In the genomic region with DNA sequence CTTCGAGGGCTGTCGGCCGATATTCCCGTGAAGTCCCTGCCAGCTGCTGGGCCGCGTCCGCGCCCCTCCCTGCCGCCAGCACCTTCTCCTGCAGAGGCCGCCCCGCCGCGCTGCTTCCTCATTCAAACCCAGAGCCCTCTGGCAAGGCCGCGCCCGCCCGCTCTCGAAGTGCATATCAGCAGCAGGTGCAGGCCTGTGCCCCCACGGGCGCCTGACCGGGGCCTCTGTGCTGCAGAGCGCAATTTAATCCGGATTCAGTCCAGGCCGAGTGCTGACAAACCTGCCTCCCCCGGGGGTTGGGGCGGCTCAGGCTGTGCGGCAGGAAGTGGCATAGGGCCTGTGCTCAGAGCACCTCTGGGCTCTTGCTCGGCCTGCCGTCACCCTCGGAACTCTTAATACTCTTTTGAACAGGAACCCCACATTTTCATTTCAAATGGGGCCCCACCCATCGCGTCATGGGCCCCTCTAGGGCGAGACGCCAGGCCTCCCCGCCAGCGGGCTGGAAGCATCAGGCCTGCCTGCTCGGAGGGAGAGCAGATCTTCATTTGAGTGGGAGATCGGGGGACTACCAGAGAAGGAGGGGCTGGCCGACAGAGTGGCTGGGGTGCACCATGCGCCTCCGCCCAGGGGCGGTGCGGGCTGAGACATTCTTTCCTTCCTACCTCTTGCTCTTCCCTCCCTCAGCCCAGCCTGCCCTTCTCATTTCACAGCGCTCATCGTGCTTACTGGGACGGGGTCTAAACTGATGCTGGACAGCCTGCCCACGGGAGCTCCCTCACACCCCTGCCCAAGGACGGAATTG, we compare ENCODE assay signal across 8 cellular contexts.
DNase-seq lines count a peak whose midpoint lies in the region; ATAC-seq and TF ChIP-seq lines count a peak whose summit lies in the region.

No MANE protein-coding gene starts in this region.

- peak; percentile 95 for ATAC-seq in GM21423 (IDR thresholded peaks at IDR 0.05; ENCODE audit: unreplicated experiment)

- H3K9ac ChIP-seq in neural progenitor cell, result no peak overlapping the region

- H3K27me3 ChIP-seq in neural progenitor cell, result no peaks in the 10 kb centered on the region
- no peaks in the 10 kb centered on the region for H3K27me3 ChIP-seq in uterus

- peak overlapping the region; percentile 89 for H3K27ac Mint-ChIP-seq in activated naive CD4-positive, alpha-beta T cell treated with anti-CD3 and anti-CD28 coated beads, Interleukin-2, amount 10 ng/mL, durations not matched to agents 7 days and 5 days
- H3K27ac Mint-ChIP-seq in neural progenitor cell, result peak overlapping the region; percentile 78

- CTCF ChIA-PET in activated naive CD4-positive, alpha-beta T cell treated with anti-CD3 and anti-CD28 coated beads, Interleukin-2, amount 10 ng/mL, durations not matched to agents 7 days and 5 days (lab: Charles Lee), result interaction anchor here (0.9 kb wide), 1 partner anchor 12 kb away, joined by 4 read pairs; no protein-coding TSS in a partner anchor

- H3K4me1 Mint-ChIP-seq in activated naive CD4-positive, alpha-beta T cell treated with anti-CD3 and anti-CD28 coated beads, Interleukin-2, amount 10 ng/mL, durations not matched to agents 7 days and 5 days, result peaks cover 27% of the 10 kb centered on the region
- H3K4me1 Mint-ChIP-seq in neural progenitor cell, result peaks cover 9% of the 10 kb centered on the region

- no peaks in the 10 kb centered on the region for H4K20me1 ChIP-seq in neural progenitor cell (ENCODE audit: low read depth)

- H3K4me3 Mint-ChIP-seq in activated naive CD4-positive, alpha-beta T cell treated with anti-CD3 and anti-CD28 coated beads, Interleukin-2, amount 10 ng/mL, durations not matched to agents 7 days and 5 days, result peak overlapping the region; percentile 56
- H3K4me3 Mint-ChIP-seq in neural progenitor cell, result no peak overlapping the region

- H3K9me3 ChIP-seq in neural progenitor cell (ENCODE audit: low read depth), result no peaks in the 10 kb centered on the region
- H3K9me3 ChIP-seq in uterus, result no peaks in the 10 kb centered on the region

- H2AFZ ChIP-seq in neural progenitor cell (replicated peaks), result peak overlapping the region; percentile 8

- no peak overlapping the region for H3K4me3 ChIP-seq in neural progenitor cell
- no peak overlapping the region for H3K4me3 ChIP-seq in uterus

- DNase-seq in AG20443 (ENCODE audit: low spot score), result peak; percentile 29
- DNase-seq in RPMI8226, result peak; percentile 14
- peak; percentile 82 for DNase-seq in activated naive CD4-positive, alpha-beta T cell treated with anti-CD3 and anti-CD28 coated beads, Interleukin-2, amount 10 ng/mL, durations not matched to agents 7 days and 5 days
- no peak for DNase-seq in neural progenitor cell (ENCODE audit: low spot score)
- DNase-seq in EL, result no peak
- DNase-seq in uterus, result no peak
- DNase-seq in DMS79 (lab: John Stamatoyannopoulos, UW), result no peak

- H3F3A ChIP-seq in neural progenitor cell (ENCODE audit: low read depth), result no peaks in the 10 kb centered on the region

- peaks cover 3% of the 10 kb centered on the region for H3K27me3 Mint-ChIP-seq in activated naive CD4-positive, alpha-beta T cell treated with anti-CD3 and anti-CD28 coated beads, Interleukin-2, amount 10 ng/mL, durations not matched to agents 7 days and 5 days
- H3K27me3 Mint-ChIP-seq in neural progenitor cell (ENCODE audit: insufficient read depth, low read depth), result peaks cover 7% of the 10 kb centered on the region

- H3K4me1 ChIP-seq in neural progenitor cell (peaks cover 9% of the 10 kb centered on the region), uterus (no peaks in the 10 kb centered on the region)

- no peak overlapping the region for H3K4me2 ChIP-seq in neural progenitor cell

- TF ChIP-seq POLR2A in uterus (IDR thresholded peaks at IDR 0.05), result no peak

- TF ChIP-seq CTCF in neural progenitor cell (IDR thresholded peaks at IDR 0.05) (no peak), uterus (IDR thresholded peaks at IDR 0.05) (no peak)

- no peaks in the 10 kb centered on the region for H3K36me3 ChIP-seq in neural progenitor cell
- no peaks in the 10 kb centered on the region for H3K36me3 ChIP-seq in uterus

- H3K27ac ChIP-seq in neural progenitor cell, result no peak overlapping the region
- H3K27ac ChIP-seq in uterus, result no peak overlapping the region

- intact Hi-C loops in uterus (cut with DNase I; ENCODE audit: low total_unique reads), result no loop called here

- H3K36me3 Mint-ChIP-seq in activated naive CD4-positive, alpha-beta T cell treated with anti-CD3 and anti-CD28 coated beads, Interleukin-2, amount 10 ng/mL, durations not matched to agents 7 days and 5 days, result no peaks in the 10 kb centered on the region
- no peaks in the 10 kb centered on the region for H3K36me3 Mint-ChIP-seq in neural progenitor cell

- no peaks in the 10 kb centered on the region for H3K79me2 ChIP-seq in neural progenitor cell (ENCODE audit: low read depth)

- H3K9me3 Mint-ChIP-seq in activated naive CD4-positive, alpha-beta T cell treated with anti-CD3 and anti-CD28 coated beads, Interleukin-2, amount 10 ng/mL, durations not matched to agents 7 days and 5 days, result no peaks in the 10 kb centered on the region
- peaks cover 6% of the 10 kb centered on the region for H3K9me3 Mint-ChIP-seq in neural progenitor cell

Comparison
In these comparisons a context has a peak if more than half of its experiments do, and no peak if none do; other contexts are left out.
1. DNase-seq: peak in AG20443 (single experiment), RPMI8226 (single experiment) and activated naive CD4-positive, alpha-beta T cell treated with anti-CD3 and anti-CD28 coated beads, Interleukin-2, amount 10 ng/mL, durations not matched to agents 7 days and 5 days (single experiment); none in neural progenitor cell (single experiment), EL (single experiment), uterus (0 of 2) and DMS79 (single experiment).